Comparison of ENCODE assay signal across 1 cellular context in the genomic region with DNA sequence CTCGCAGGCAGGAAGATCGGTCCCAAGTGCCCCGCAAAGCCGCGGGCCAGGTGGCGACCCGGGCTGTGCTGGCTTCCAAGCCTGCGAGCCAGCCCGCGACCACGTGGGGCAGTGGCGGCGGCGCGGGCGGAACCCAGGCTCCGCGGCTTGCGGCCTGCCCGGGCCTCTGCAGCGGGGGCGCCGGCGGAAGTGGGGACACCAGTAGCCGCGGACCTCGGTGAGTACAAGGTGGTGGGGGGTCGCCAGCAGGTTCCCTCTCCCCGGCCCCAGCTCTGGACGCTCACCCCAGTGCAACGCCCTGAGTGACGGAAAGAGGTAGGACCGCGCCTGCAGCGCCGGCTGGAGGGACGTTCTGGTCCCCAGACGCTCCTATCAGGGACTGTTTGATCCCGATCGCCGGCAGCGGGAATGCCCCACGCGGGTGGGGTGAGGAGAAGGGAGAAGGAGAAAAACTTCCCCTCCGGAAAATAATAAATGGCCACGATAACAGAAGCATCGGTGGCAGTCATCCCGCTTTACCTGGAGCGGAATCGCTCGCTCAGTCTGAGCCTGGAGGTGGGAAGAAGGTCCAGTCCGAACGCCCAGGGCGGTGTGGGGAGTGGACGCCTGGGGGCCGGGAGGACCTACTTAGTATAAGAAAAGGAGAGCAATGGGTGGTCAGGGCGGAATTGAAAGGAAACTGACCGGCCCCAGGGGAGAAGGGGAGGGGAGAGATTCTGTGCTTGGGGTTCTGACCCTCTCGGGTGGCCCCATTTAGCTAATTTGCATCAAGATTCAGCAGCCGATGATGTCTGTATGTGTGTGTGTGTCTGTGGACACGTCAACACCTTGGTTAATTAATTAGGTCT.
TF ChIP-seq lines count a peak whose summit lies in the region.

A gene with protein sequence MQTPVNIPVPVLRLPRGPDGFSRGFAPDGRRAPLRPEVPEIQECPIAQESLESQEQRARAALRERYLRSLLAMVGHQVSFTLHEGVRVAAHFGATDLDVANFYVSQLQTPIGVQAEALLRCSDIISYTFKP (plus strand): TSS at position 198 of the 848 bp plus-strand sequence. CDS start 10,855 bp downstream, outside the sequence.

TF ChIP-seq in HepG2, 621 proteins besides CTCF, POLR2A, EP300 and RAD21 (continued from another document and continues in another):
- TF ChIP-seq, protein P1, sequence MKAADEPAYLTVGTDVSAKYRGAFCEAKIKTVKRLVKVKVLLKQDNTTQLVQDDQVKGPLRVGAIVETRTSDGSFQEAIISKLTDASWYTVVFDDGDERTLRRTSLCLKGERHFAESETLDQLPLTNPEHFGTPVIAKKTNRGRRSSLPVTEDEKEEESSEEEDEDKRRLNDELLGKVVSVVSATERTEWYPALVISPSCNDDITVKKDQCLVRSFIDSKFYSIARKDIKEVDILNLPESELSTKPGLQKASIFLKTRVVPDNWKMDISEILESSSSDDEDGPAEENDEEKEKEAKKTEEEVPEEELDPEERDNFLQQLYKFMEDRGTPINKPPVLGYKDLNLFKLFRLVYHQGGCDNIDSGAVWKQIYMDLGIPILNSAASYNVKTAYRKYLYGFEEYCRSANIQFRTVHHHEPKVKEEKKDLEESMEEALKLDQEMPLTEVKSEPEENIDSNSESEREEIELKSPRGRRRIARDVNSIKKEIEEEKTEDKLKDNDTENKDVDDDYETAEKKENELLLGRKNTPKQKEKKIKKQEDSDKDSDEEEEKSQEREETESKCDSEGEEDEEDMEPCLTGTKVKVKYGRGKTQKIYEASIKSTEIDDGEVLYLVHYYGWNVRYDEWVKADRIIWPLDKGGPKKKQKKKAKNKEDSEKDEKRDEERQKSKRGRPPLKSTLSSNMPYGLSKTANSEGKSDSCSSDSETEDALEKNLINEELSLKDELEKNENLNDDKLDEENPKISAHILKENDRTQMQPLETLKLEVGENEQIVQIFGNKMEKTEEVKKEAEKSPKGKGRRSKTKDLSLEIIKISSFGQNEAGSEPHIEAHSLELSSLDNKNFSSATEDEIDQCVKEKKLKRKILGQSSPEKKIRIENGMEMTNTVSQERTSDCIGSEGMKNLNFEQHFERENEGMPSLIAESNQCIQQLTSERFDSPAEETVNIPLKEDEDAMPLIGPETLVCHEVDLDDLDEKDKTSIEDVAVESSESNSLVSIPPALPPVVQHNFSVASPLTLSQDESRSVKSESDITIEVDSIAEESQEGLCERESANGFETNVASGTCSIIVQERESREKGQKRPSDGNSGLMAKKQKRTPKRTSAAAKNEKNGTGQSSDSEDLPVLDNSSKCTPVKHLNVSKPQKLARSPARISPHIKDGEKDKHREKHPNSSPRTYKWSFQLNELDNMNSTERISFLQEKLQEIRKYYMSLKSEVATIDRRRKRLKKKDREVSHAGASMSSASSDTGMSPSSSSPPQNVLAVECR (CRISPR knock-in tag; IDR thresholded peaks at IDR 0.05; ENCODE audit: borderline replicate concordance): peak; percentile 97; the same call in 1 of the 2 replicates
- TF ChIP-seq, protein P2, sequence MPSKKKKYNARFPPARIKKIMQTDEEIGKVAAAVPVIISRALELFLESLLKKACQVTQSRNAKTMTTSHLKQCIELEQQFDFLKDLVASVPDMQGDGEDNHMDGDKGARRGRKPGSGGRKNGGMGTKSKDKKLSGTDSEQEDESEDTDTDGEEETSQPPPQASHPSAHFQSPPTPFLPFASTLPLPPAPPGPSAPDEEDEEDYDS (CRISPR knock-in tag; IDR thresholded peaks at IDR 0.05): peak; percentile 38; the same call in 1 of the 2 replicates
- TF ChIP-seq ZNF432 (CRISPR knock-in tag; IDR thresholded peaks at IDR 0.05; ENCODE audit: borderline replicate concordance) (no peak), NCOA1 (CRISPR knock-in tag; IDR thresholded peaks at IDR 0.05) (no peak), MAFG (CRISPR knock-in tag; IDR thresholded peaks at IDR 0.05) (no peak), SMARCE1 (IDR thresholded peaks at IDR 0.05; ENCODE audit: borderline replicate concordance) (no peak), ZNF17 (CRISPR knock-in tag; IDR thresholded peaks at IDR 0.05) (no peak), HDAC1 (CRISPR knock-in tag; IDR thresholded peaks at IDR 0.05) (peak; percentile 99), ZNF616 (CRISPR knock-in tag; IDR thresholded peaks at IDR 0.05; ENCODE audit: low read depth) (peak; percentile 85; the same call in 1 of the 2 replicates), ZNF703 (CRISPR knock-in tag; IDR thresholded peaks at IDR 0.05; ENCODE audit: borderline replicate concordance) (no peak), ZNF207 (IDR thresholded peaks at IDR 0.05; ENCODE audit: borderline replicate concordance) (no peak), ZNF143 (CRISPR knock-in tag; IDR thresholded peaks at IDR 0.05) (peak; percentile 60), MED13 (CRISPR knock-in tag; IDR thresholded peaks at IDR 0.05) (peak; percentile 84), ZNF724P (CRISPR knock-in tag; IDR thresholded peaks at IDR 0.05; ENCODE audit: borderline replicate concordance) (peak; percentile 58; the same call in 1 of the 2 replicates), DNMT3B (CRISPR knock-in tag; conservative IDR thresholded peaks at IDR 0.05) (no peak), MIER2 (CRISPR knock-in tag; IDR thresholded peaks at IDR 0.05) (no peak), ZNF34 (CRISPR knock-in tag; IDR thresholded peaks at IDR 0.05; ENCODE audit: borderline replicate concordance) (peak; percentile 83; the same call in 1 of the 2 replicates), ZSCAN30 (CRISPR knock-in tag; IDR thresholded peaks at IDR 0.05) (no peak), ZFP36L1 (CRISPR knock-in tag; IDR thresholded peaks at IDR 0.05) (no peak; the same call in 1 of the 2 replicates), NFIB (CRISPR knock-in tag; IDR thresholded peaks at IDR 0.05; ENCODE audit: borderline replicate concordance) (no peak), FOXP1 (IDR thresholded peaks at IDR 0.05) (no peak), FOXP1 (CRISPR knock-in tag; IDR thresholded peaks at IDR 0.05) (no peak), ZNF24 (IDR thresholded peaks at IDR 0.05) (0 out of 2 replicates have a peak, but pooled peaks have one; percentile 42), NFATC3 (CRISPR knock-in tag; IDR thresholded peaks at IDR 0.05) (no peak), NFE2 (CRISPR knock-in tag; IDR thresholded peaks at IDR 0.05) (no peak), ZNF331 (CRISPR knock-in tag; IDR thresholded peaks at IDR 0.05) (peak; percentile 90), NR1H2 (CRISPR knock-in tag; IDR thresholded peaks at IDR 0.05; ENCODE audit: borderline replicate concordance, low read depth) (no peak), AHR (CRISPR knock-in tag; IDR thresholded peaks at IDR 0.05) (peak; percentile 94), EED (CRISPR knock-in tag; IDR thresholded peaks at IDR 0.05) (peak; percentile 61; the same call in 1 of the 2 replicates), SPEN (CRISPR knock-in tag; IDR thresholded peaks at IDR 0.05; ENCODE audit: low read depth) (peak; percentile 97), ZNF709 (CRISPR knock-in tag; IDR thresholded peaks at IDR 0.05) (peak; percentile 95), CCDC6 (CRISPR knock-in tag; IDR thresholded peaks at IDR 0.05) (peak; percentile 93), SSRP1 (CRISPR knock-in tag; IDR thresholded peaks at IDR 0.05) (no peak), ZNF230 (CRISPR knock-in tag; IDR thresholded peaks at IDR 0.05) (peak; percentile 59; the same call in 1 of the 2 replicates), KDM4B (CRISPR knock-in tag; IDR thresholded peaks at IDR 0.05) (no peak), ZNF12 (CRISPR knock-in tag; IDR thresholded peaks at IDR 0.05) (no peak), REL (CRISPR knock-in tag; conservative IDR thresholded peaks at IDR 0.05) (peak; percentile 48; the same call in 1 of the 2 replicates)
- TF ChIP-seq, protein P3, sequence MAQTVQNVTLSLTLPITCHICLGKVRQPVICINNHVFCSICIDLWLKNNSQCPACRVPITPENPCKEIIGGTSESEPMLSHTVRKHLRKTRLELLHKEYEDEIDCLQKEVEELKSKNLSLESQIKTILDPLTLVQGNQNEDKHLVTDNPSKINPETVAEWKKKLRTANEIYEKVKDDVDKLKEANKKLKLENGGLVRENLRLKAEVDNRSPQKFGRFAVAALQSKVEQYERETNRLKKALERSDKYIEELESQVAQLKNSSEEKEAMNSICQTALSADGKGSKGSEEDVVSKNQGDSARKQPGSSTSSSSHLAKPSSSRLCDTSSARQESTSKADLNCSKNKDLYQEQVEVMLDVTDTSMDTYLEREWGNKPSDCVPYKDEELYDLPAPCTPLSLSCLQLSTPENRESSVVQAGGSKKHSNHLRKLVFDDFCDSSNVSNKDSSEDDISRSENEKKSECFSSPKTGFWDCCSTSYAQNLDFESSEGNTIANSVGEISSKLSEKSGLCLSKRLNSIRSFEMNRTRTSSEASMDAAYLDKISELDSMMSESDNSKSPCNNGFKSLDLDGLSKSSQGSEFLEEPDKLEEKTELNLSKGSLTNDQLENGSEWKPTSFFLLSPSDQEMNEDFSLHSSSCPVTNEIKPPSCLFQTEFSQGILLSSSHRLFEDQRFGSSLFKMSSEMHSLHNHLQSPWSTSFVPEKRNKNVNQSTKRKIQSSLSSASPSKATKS (CRISPR knock-in tag; IDR thresholded peaks at IDR 0.05): peak; percentile 46; the same call in 1 of the 2 replicates
- TF ChIP-seq, protein P4, sequence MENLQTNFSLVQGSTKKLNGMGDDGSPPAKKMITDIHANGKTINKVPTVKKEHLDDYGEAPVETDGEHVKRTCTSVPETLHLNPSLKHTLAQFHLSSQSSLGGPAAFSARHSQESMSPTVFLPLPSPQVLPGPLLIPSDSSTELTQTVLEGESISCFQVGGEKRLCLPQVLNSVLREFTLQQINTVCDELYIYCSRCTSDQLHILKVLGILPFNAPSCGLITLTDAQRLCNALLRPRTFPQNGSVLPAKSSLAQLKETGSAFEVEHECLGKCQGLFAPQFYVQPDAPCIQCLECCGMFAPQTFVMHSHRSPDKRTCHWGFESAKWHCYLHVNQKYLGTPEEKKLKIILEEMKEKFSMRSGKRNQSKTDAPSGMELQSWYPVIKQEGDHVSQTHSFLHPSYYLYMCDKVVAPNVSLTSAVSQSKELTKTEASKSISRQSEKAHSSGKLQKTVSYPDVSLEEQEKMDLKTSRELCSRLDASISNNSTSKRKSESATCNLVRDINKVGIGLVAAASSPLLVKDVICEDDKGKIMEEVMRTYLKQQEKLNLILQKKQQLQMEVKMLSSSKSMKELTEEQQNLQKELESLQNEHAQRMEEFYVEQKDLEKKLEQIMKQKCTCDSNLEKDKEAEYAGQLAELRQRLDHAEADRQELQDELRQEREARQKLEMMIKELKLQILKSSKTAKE (CRISPR knock-in tag; IDR thresholded peaks at IDR 0.05; ENCODE audit: borderline replicate concordance): peak; percentile 64; the same call in 1 of the 2 replicates
- TF ChIP-seq, protein P5, sequence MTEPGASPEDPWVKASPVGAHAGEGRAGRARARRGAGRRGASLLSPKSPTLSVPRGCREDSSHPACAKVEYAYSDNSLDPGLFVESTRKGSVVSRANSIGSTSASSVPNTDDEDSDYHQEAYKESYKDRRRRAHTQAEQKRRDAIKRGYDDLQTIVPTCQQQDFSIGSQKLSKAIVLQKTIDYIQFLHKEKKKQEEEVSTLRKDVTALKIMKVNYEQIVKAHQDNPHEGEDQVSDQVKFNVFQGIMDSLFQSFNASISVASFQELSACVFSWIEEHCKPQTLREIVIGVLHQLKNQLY (CRISPR knock-in tag; IDR thresholded peaks at IDR 0.05): peak; percentile 78
- TF ChIP-seq, protein P6, sequence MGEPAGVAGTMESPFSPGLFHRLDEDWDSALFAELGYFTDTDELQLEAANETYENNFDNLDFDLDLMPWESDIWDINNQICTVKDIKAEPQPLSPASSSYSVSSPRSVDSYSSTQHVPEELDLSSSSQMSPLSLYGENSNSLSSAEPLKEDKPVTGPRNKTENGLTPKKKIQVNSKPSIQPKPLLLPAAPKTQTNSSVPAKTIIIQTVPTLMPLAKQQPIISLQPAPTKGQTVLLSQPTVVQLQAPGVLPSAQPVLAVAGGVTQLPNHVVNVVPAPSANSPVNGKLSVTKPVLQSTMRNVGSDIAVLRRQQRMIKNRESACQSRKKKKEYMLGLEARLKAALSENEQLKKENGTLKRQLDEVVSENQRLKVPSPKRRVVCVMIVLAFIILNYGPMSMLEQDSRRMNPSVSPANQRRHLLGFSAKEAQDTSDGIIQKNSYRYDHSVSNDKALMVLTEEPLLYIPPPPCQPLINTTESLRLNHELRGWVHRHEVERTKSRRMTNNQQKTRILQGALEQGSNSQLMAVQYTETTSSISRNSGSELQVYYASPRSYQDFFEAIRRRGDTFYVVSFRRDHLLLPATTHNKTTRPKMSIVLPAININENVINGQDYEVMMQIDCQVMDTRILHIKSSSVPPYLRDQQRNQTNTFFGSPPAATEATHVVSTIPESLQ (CRISPR knock-in tag; conservative IDR thresholded peaks at IDR 0.05): peak; percentile 41; the same call in 1 of the 2 replicates
- TF ChIP-seq, protein P7, sequence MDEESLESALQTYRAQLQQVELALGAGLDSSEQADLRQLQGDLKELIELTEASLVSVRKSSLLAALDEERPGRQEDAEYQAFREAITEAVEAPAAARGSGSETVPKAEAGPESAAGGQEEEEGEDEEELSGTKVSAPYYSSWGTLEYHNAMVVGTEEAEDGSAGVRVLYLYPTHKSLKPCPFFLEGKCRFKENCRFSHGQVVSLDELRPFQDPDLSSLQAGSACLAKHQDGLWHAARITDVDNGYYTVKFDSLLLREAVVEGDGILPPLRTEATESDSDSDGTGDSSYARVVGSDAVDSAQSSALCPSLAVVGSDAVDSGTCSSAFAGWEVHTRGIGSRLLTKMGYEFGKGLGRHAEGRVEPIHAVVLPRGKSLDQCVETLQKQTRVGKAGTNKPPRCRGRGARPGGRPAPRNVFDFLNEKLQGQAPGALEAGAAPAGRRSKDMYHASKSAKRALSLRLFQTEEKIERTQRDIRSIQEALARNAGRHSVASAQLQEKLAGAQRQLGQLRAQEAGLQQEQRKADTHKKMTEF (CRISPR knock-in tag; IDR thresholded peaks at IDR 0.05): peak; percentile 89
- TF ChIP-seq, protein P8, sequence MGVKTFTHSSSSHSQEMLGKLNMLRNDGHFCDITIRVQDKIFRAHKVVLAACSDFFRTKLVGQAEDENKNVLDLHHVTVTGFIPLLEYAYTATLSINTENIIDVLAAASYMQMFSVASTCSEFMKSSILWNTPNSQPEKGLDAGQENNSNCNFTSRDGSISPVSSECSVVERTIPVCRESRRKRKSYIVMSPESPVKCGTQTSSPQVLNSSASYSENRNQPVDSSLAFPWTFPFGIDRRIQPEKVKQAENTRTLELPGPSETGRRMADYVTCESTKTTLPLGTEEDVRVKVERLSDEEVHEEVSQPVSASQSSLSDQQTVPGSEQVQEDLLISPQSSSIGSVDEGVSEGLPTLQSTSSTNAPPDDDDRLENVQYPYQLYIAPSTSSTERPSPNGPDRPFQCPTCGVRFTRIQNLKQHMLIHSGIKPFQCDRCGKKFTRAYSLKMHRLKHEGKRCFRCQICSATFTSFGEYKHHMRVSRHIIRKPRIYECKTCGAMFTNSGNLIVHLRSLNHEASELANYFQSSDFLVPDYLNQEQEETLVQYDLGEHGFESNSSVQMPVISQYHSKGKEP (CRISPR knock-in tag; IDR thresholded peaks at IDR 0.05): no peak; the same call in 1 of the 2 replicates
- TF ChIP-seq, protein P9, sequence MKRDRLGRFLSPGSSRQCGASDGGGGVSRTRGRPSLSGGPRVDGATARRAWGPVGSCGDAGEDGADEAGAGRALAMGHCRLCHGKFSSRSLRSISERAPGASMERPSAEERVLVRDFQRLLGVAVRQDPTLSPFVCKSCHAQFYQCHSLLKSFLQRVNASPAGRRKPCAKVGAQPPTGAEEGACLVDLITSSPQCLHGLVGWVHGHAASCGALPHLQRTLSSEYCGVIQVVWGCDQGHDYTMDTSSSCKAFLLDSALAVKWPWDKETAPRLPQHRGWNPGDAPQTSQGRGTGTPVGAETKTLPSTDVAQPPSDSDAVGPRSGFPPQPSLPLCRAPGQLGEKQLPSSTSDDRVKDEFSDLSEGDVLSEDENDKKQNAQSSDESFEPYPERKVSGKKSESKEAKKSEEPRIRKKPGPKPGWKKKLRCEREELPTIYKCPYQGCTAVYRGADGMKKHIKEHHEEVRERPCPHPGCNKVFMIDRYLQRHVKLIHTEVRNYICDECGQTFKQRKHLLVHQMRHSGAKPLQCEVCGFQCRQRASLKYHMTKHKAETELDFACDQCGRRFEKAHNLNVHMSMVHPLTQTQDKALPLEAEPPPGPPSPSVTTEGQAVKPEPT (CRISPR knock-in tag; IDR thresholded peaks at IDR 0.05; ENCODE audit: low read depth): peak; percentile 72; the same call in 1 of the 2 replicates
